Comparison of ENCODE assay signal across 15 cellular contexts in genomic region chr22:23157560-23158515, GRCh38. TPM values are rescaled to one million over a fixed set of nuclear protein-coding genes. Genes with fewer than 3 reads are reported as not detected.
DNase-seq lines count a peak whose midpoint lies in the region; ATAC-seq and TF ChIP-seq lines count a peak whose summit lies in the region.
"Had no signal": no experiment of that assay in that cellular context is flagged by ENCODE, and none has a peak within 500 bp of the region (broad histone marks: within the 10 kb centered on the region; RNA-seq: fewer than 3 reads in every experiment).

No MANE protein-coding gene starts in this region.

- no peak for ATAC-seq in WTC11

- H3K4me1 ChIP-seq in BLaER1 (peaks cover 33% of the 10 kb centered on the region), HEK293 (ENCODE audit: control insufficient read depth, insufficient read depth, low read length) (no peaks in the 10 kb centered on the region), neural progenitor cell (peaks cover 11% of the 10 kb centered on the region)

- H3K36me3 ChIP-seq in BLaER1: no peaks in the 10 kb centered on the region
- peaks cover 0 to 27% of the 10 kb centered on the region in 2 experiments; a peak in 1 of 3 replicates for H3K36me3 ChIP-seq in HEK293 (ENCODE audit: control insufficient read depth in 2 of 2, insufficient read depth in 1 of 2, low read length in 2 of 2)
- H3K36me3 ChIP-seq in neural progenitor cell: no peaks in the 10 kb centered on the region

- TF ChIP-seq CTCF in HEK293 (tag by site-specific recombination; IDR thresholded peaks at IDR 0.05): no peak
- TF ChIP-seq CTCF in WTC11 (IDR thresholded peaks at IDR 0.05): no peak
- TF ChIP-seq CTCF in neural progenitor cell (IDR thresholded peaks at IDR 0.05): no peak
- TF ChIP-seq CTCF in MCF 10A (IDR thresholded peaks at IDR 0.05; ENCODE audit: unreplicated experiment): no peak

- H3K9me3 ChIP-seq in BLaER1: no peaks in the 10 kb centered on the region
- H3K9me3 ChIP-seq in HEK293 (ENCODE audit: control insufficient read depth, insufficient read depth, low read depth, low read length): no peaks in the 10 kb centered on the region
- no peaks in the 10 kb centered on the region for H3K9me3 ChIP-seq in neural progenitor cell (ENCODE audit: low read depth)

- POLR2A ChIA-PET in HEK293 (lab: Yijun Ruan, JAX) (interaction anchor here (0.6 kb wide), 1 partner anchor 118 kb away, joined by 4 read pairs; no protein-coding TSS in a partner anchor), WTC11 (lab: Charles Lee) (interaction anchor here (1.2 to 1.4 kb wide), 2 partner anchors 124 to 133 kb away, joined by 3 to 6 read pairs; no protein-coding TSS in a partner anchor), MCF 10A (lab: Yijun Ruan, JAX) (interaction anchor here (0.7 kb wide), 1 partner anchor 629 kb away, joined by 3 read pairs; no protein-coding TSS in a partner anchor)

- no peaks in the 10 kb centered on the region for H3K27me3 ChIP-seq in BLaER1
- H3K27me3 ChIP-seq in neural progenitor cell: no peaks in the 10 kb centered on the region

- peak overlapping the region; percentile 63 for H2AFZ ChIP-seq in neural progenitor cell (replicated peaks)

- BruUV-seq in MCF 10A (replicated peaks; lab: Mats Ljungman, UMichigan): no TSS peak

- no peaks in the 10 kb centered on the region for H3K36me3 Mint-ChIP-seq in WTC11
- peaks cover 11% of the 10 kb centered on the region for H3K36me3 Mint-ChIP-seq in neural progenitor cell
- no peaks in the 10 kb centered on the region for H3K36me3 Mint-ChIP-seq in MCF 10A (ENCODE audit: insufficient read depth, unreplicated experiment)
- H3K36me3 Mint-ChIP-seq: CD4-positive, CD25-positive, alpha-beta regulatory T cell had no signal

- H3K4me2 ChIP-seq in BLaER1: peak overlapping the region; percentile 39; the same call in 1 of the 2 replicates
- no peak overlapping the region for H3K4me2 ChIP-seq in neural progenitor cell

- H3K79me2 ChIP-seq in neural progenitor cell (ENCODE audit: low read depth): no peaks in the 10 kb centered on the region

- no peaks in the 10 kb centered on the region for H3K9me3 Mint-ChIP-seq in WTC11
- no peaks in the 10 kb centered on the region for H3K9me3 Mint-ChIP-seq in neural progenitor cell
- no peaks in the 10 kb centered on the region for H3K9me3 Mint-ChIP-seq in MCF 10A (ENCODE audit: unreplicated experiment)
- H3K9me3 Mint-ChIP-seq: CD4-positive, CD25-positive, alpha-beta regulatory T cell had no signal

- H3F3A ChIP-seq in neural progenitor cell (ENCODE audit: low read depth): no peaks in the 10 kb centered on the region

- intact Hi-C loops in MCF 10A (cut with micrococcal nuclease): no loop called here

- CTCF ChIA-PET in HEK293 (lab: Yijun Ruan, JAX) (interaction anchor here (0.5 to 2.3 kb wide), 9 partner anchors 9 to 534 kb away, joined by 3 to 15 read pairs (median 4); partner anchors contain the start of gene RAB36), WTC11 (lab: Charles Lee) (interaction anchor here (0.5 to 5.7 kb wide), 42 partner anchors 10 to 407 kb away, joined by 3 to 72 read pairs (median 5); partner anchors contain the start of genes BCR, RAB36 and RSPH14), MCF 10A (lab: Yijun Ruan, JAX) (interaction anchor here (0.9 to 2.2 kb wide), 3 partner anchors 9 to 17 kb away, joined by 3 to 8 read pairs (median 5); no protein-coding TSS in a partner anchor)

- H3K27ac ChIP-seq in BLaER1: no peak overlapping the region
- no peak overlapping the region for H3K27ac ChIP-seq in HEK293 (ENCODE audit: extremely low read depth, low read depth, low read length)
- H3K27ac ChIP-seq in neural progenitor cell: no peak overlapping the region

- no peaks in the 10 kb centered on the region for H4K20me1 ChIP-seq in BLaER1
- no peaks in the 10 kb centered on the region for H4K20me1 ChIP-seq in neural progenitor cell (ENCODE audit: low read depth)

- H3K4me3 Mint-ChIP-seq in WTC11: no peak overlapping the region
- H3K4me3 Mint-ChIP-seq in neural progenitor cell: no peak overlapping the region
- no peak overlapping the region for H3K4me3 Mint-ChIP-seq in MCF 10A (ENCODE audit: unreplicated experiment)
- H3K4me3 Mint-ChIP-seq: CD4-positive, CD25-positive, alpha-beta regulatory T cell had no signal

- no peak overlapping the region for H3K9ac ChIP-seq in BLaER1
- no peak overlapping the region for H3K9ac ChIP-seq in neural progenitor cell

- H3K4me3 ChIP-seq in BLaER1 (no peak overlapping the region), HEK293 (ENCODE audit: low read depth, low read length) (no peak overlapping the region), neural progenitor cell (no peak overlapping the region)

- H3K27me3 Mint-ChIP-seq in WTC11 (ENCODE audit: low read depth) (no peaks in the 10 kb centered on the region; the same call in 1 of the 2 replicates), neural progenitor cell (ENCODE audit: insufficient read depth, low read depth) (peaks cover under 1% of the 10 kb centered on the region), MCF 10A (ENCODE audit: insufficient read depth, unreplicated experiment) (no peaks in the 10 kb centered on the region)
- H3K27me3 Mint-ChIP-seq: CD4-positive, CD25-positive, alpha-beta regulatory T cell had no signal

- DNase-seq in WTC11 (ENCODE audit: low spot score) (no peak), neural progenitor cell (ENCODE audit: low spot score) (no peak), MCF 10A (ENCODE audit: unreplicated experiment) (no peak), NCI-H187 (lab: John Stamatoyannopoulos, UW) (no peak), NCI-H2171 (lab: John Stamatoyannopoulos, UW) (no peak), RKO (ENCODE audit: low spot score) (no peak)
- DNase-seq: CD4-positive, CD25-positive, alpha-beta regulatory T cell; DND-41; GDM1; NCI-H2081; NCI-H226 had no signal

- H3K4me1 Mint-ChIP-seq in WTC11 (peaks cover 23% of the 10 kb centered on the region), neural progenitor cell (peaks cover 5% of the 10 kb centered on the region), MCF 10A (ENCODE audit: insufficient read depth, unreplicated experiment) (peaks cover 2% of the 10 kb centered on the region)

- peak overlapping the region; percentile 72; the same call in 1 of the 2 replicates for H3K27ac Mint-ChIP-seq in WTC11
- H3K27ac Mint-ChIP-seq in neural progenitor cell: peak overlapping the region; percentile 60
- H3K27ac Mint-ChIP-seq in MCF 10A (ENCODE audit: low read depth, unreplicated experiment): no peak overlapping the region
- H3K27ac Mint-ChIP-seq: CD4-positive, CD25-positive, alpha-beta regulatory T cell had no signal

TF ChIP-seq in HEK293, 187 proteins besides CTCF, POLR2A, EP300 and RAD21:
- no peak for TF ChIP-seq ZNF404 (tag by site-specific recombination; IDR thresholded peaks at IDR 0.05)
- no peak for TF ChIP-seq ZNF555 (tag by site-specific recombination; conservative IDR thresholded peaks at IDR 0.05)
- 0 out of 2 replicates have a peak, but pooled peaks have one; percentile 14 for TF ChIP-seq SCRT2 (tag by site-specific recombination; IDR thresholded peaks at IDR 0.05)
- no peak for TF ChIP-seq ZNF214 (tag by site-specific recombination; IDR thresholded peaks at IDR 0.05; ENCODE audit: borderline replicate concordance)

TF ChIP-seq in WTC11, 78 proteins besides CTCF, POLR2A, EP300 and RAD21 (continues in another document):
- TF ChIP-seq ATF6 (CRISPR knock-in tag; IDR thresholded peaks at IDR 0.05): no peak
- no peak for TF ChIP-seq USF2 (CRISPR knock-in tag; IDR thresholded peaks at IDR 0.05)

RNA-seq across cellular contexts. Expression of gene RAB36, which starts 12.6 kb away (rescaled TPM):
- total RNA-seq in WTC11 (2021) (0.89 to 1.8 TPM (median 1.1 TPM) in 3 replicates), neural progenitor cell (ENCODE audit: low replicate concordance) (2.1 and 2.9 TPM in 2 replicates), MCF 10A (2022) (8.5 and 8.8 TPM in 2 replicates)
- total RNA-seq: T-helper 1 cell treated with Interleukin-12 subunit alpha and Interleukin-12 subunit beta and Interleukin-4 antibody, amounts not matched to agents 30 ng/mL and 1 ng/mL, for 36 hours had no signal

RNA-seq across cellular contexts. Expression of gene RSPH14, which starts 16.0 kb away (rescaled TPM):
- total RNA-seq in WTC11 (2021) (0.50 to 0.57 TPM in 2 of 3 replicates, not detected in the other), neural progenitor cell (ENCODE audit: low replicate concordance) (0.43 and 2.0 TPM in 2 replicates), MCF 10A (2022) (not detected in 2 replicates)
- total RNA-seq: A673; CD4-positive, CD25-positive, alpha-beta regulatory T cell; T-helper 1 cell treated with Interleukin-12 subunit alpha and Interleukin-12 subunit beta and Interleukin-4 antibody, amounts not matched to agents 30 ng/mL and 1 ng/mL, for 36 hours had no signal

RNA-seq across cellular contexts. Expression of gene BCR, which starts 22.5 kb away (rescaled TPM):
- total RNA-seq in WTC11 (2021): 96.5 to 129 TPM (median 105 TPM) in 3 replicates
- 35.5 and 36.0 TPM in 2 replicates for total RNA-seq in neural progenitor cell (ENCODE audit: low replicate concordance)
- 62.2 and 77.9 TPM in 2 replicates for total RNA-seq in MCF 10A (2022)
